19 cellular contexts compared by ENCODE assay signal in the genomic region with DNA sequence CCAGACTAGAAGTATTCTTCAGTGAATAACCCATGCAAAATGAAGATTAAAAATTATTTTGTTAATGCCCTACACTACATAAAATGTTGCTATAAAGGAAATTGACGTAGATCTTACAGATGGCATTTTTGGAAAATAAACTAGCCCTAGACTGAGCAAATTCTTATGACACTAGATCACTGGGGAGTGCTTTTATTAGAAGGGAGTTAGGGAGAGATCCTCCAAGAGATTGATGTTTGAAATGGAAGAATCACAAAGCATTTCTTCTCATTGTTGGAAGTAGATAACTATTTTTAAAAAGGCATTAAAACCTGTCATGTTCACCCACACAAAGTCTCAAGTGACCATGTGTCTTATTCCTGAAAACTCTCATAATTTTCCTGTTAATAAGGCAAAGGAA.
DNase-seq lines count a peak whose midpoint lies in the region; ATAC-seq, FAIRE-seq and TF ChIP-seq lines count a peak whose summit lies in the region.
"Had no signal": no experiment of that assay in that cellular context is flagged by ENCODE, and none has a peak within 500 bp of the region (broad histone marks: within the 10 kb centered on the region; RNA-seq: fewer than 3 reads in every experiment).

No MANE protein-coding gene starts in this region.

- H3K14ac ChIP-seq in neuronal stem cell (ENCODE audit: low read length), result no peak overlapping the region

- no peaks in the 10 kb centered on the region for H3K27me3 ChIP-seq in skeletal muscle satellite cell (ENCODE audit: control insufficient read depth, insufficient read depth, low read length)
- no peaks in the 10 kb centered on the region for H3K27me3 ChIP-seq in neuronal stem cell (ENCODE audit: control insufficient read depth in 3 of 3, insufficient read depth in 3 of 3, low read depth in 1 of 3, low read length in 3 of 3)
- H3K27me3 ChIP-seq: BE2C, colonic mucosa, gastrocnemius medialis, tibial artery had no signal

- H3K4me1 ChIP-seq in skeletal muscle satellite cell (ENCODE audit: control insufficient read depth, insufficient read depth, low read length) (peaks cover 27% of the 10 kb centered on the region), neuronal stem cell (ENCODE audit: control insufficient read depth in 2 of 2, insufficient read depth in 1 of 2, low read depth in 1 of 2, low read length in 2 of 2) (no peaks in the 10 kb centered on the region)
- H3K4me1 ChIP-seq: BE2C, colonic mucosa, gastrocnemius medialis, tibial artery had no signal

- H2BK5ac ChIP-seq in neuronal stem cell (ENCODE audit: low read length), result no peak overlapping the region

- H4K91ac ChIP-seq in neuronal stem cell (ENCODE audit: low read depth, low read length, poor library complexity), result no peak overlapping the region

- no peak overlapping the region for H3K27ac ChIP-seq in neuronal stem cell (replicated peaks; ENCODE audit: low read length)
- H3K27ac ChIP-seq: colonic mucosa, gastrocnemius medialis, RWPE1, tibial artery had no signal

- no peak overlapping the region for H2BK120ac ChIP-seq in neuronal stem cell (ENCODE audit: low read depth, low read length)

- no peak overlapping the region for H3K4ac ChIP-seq in neuronal stem cell (ENCODE audit: low read length)

- peak; percentile 66 for ATAC-seq in SK-N-SH treated with all-trans-retinoic acid at 6 μM for 48 hours
- ATAC-seq: gastrocnemius medialis; HepG2; naive thymus-derived CD8-positive, alpha-beta T cell had no signal

- H3K23ac ChIP-seq in neuronal stem cell (ENCODE audit: low read depth, low read length, poor library complexity), result no peak overlapping the region

- H3K4me2 ChIP-seq in skeletal muscle satellite cell (ENCODE audit: low read length) (peak overlapping the region; percentile 60), neuronal stem cell (ENCODE audit: insufficient read depth, low read length, poor library complexity, severe bottlenecking) (no peak overlapping the region)

- H3K36me3 ChIP-seq in skeletal muscle satellite cell (ENCODE audit: insufficient read depth, low read length) (no peaks in the 10 kb centered on the region), neuronal stem cell (replicated peaks in 1 of 2; ENCODE audit: control insufficient read depth in 2 of 2, insufficient read depth in 2 of 2, low read length in 2 of 2) (no peaks in the 10 kb centered on the region)
- H3K36me3 ChIP-seq: BE2C, colonic mucosa, gastrocnemius medialis, tibial artery had no signal

- FAIRE-seq in urothelium cell line (lab: Jason Lieb, UNC), result no peak
- FAIRE-seq: HepG2 had no signal

- WGBS in neuronal stem cell (ENCODE audit: extremely low coverage in 2 of 2, insufficient read length in 2 of 2, insufficient replicate concordance in 1 of 2), 2 donors, result no CpG with 5 or more reads among the region's 1 CpG

- H3K9me3 ChIP-seq in skeletal muscle satellite cell (replicated peaks; ENCODE audit: low read length) (no peaks in the 10 kb centered on the region), neuronal stem cell (replicated peaks in 1 of 2; ENCODE audit: control insufficient read depth in 2 of 2, insufficient read depth in 1 of 2, low read depth in 1 of 2, low read length in 2 of 2) (no peaks in the 10 kb centered on the region)
- H3K9me3 ChIP-seq: BE2C, colonic mucosa, gastrocnemius medialis, tibial artery had no signal

- no peak overlapping the region for H2AK5ac ChIP-seq in neuronal stem cell (ENCODE audit: low read depth, low read length)

- no peak overlapping the region for H2BK15ac ChIP-seq in neuronal stem cell (ENCODE audit: low read length)

- H4K8ac ChIP-seq in neuronal stem cell (ENCODE audit: low read depth, low read length), result no peak overlapping the region

- H2AFZ ChIP-seq in neuronal stem cell (ENCODE audit: low read length), result no peak overlapping the region

- H2BK12ac ChIP-seq in neuronal stem cell (ENCODE audit: low read length), result no peak overlapping the region

- peak overlapping the region; percentile 60 for H3K9ac ChIP-seq in skeletal muscle satellite cell (ENCODE audit: low read depth, low read length)
- H3K9ac ChIP-seq in neuronal stem cell (ENCODE audit: low read depth, low read length, poor library complexity), result no peak overlapping the region

- no peaks in the 10 kb centered on the region for H3K79me1 ChIP-seq in neuronal stem cell (ENCODE audit: low read depth, low read length)

- peak; percentile 49 for DNase-seq in GM03348 (ENCODE audit: low spot score)
- DNase-seq in fibroblast of pulmonary artery (ENCODE audit: low read depth), result peak; percentile 45
- DNase-seq in NCI-H146 treated with DMSO at 0.1 percent for 48 hours (lab: John Stamatoyannopoulos, UW; ENCODE audit: unreplicated experiment), result no peak
- no peak for DNase-seq in neuronal stem cell (ENCODE audit: low spot score)
- DNase-seq in urothelium cell line (ENCODE audit: low spot score), result no peak
- DNase-seq: activated CD4-positive, CD25-positive, alpha-beta regulatory T cell treated with anti-CD3 and anti-CD28 coated beads, Interleukin-2, amount 50 U/mL, for 72 hours; activated naive CD4-positive, alpha-beta T cell treated with anti-CD3 and anti-CD28 coated beads, Interleukin-2, amount 50 U/mL, for 16 hours; activated T-cell treated with anti-CD3 and anti-CD28 coated beads, Interleukin-2, amount 50 U/mL, for 48 hours; colonic mucosa; gastrocnemius medialis; mesendoderm; naive thymus-derived CD8-positive, alpha-beta T cell; NCI-H524 treated with DMSO at 0.1 percent for 48 hours; tibial artery had no signal

- TF ChIP-seq CTCF in fibroblast of pulmonary artery (IDR thresholded peaks at IDR 0.05; ENCODE audit: low read length, missing control alignments), result no peak

- H3K4me3 ChIP-seq in fibroblast of pulmonary artery (replicated peaks; ENCODE audit: low read depth, low read length) (no peak overlapping the region), skeletal muscle satellite cell (ENCODE audit: low read length) (peak overlapping the region; percentile 40), neuronal stem cell (ENCODE audit: low read length in 2 of 2) (no peak overlapping the region)
- H3K4me3 ChIP-seq: colonic mucosa, gastrocnemius medialis, tibial artery had no signal

- H3K18ac ChIP-seq in neuronal stem cell (ENCODE audit: low read length), result no peak overlapping the region

TF ChIP-seq in SK-N-SH treated with all-trans-retinoic acid at 6 μM for 48 hours, 23 proteins besides CTCF, POLR2A, EP300 and RAD21 (continues in another document):
- TF ChIP-seq TOX (CRISPR knock-in tag; IDR thresholded peaks at IDR 0.05; ENCODE audit: borderline replicate concordance) (no peak), BACH2 (CRISPR knock-in tag; IDR thresholded peaks at IDR 0.05; ENCODE audit: borderline replicate concordance) (no peak), ESRRG (CRISPR knock-in tag; IDR thresholded peaks at IDR 0.05) (no peak), OSR1 (CRISPR knock-in tag; IDR thresholded peaks at IDR 0.05) (no peak), ZC3H10 (CRISPR knock-in tag; IDR thresholded peaks at IDR 0.05) (no peak), PPARA (CRISPR knock-in tag; IDR thresholded peaks at IDR 0.05; ENCODE audit: borderline replicate concordance) (no peak), TCF4 (CRISPR knock-in tag; IDR thresholded peaks at IDR 0.05; ENCODE audit: borderline replicate concordance) (no peak), GLIS3 (CRISPR knock-in tag; IDR thresholded peaks at IDR 0.05) (no peak), SNAI2 (CRISPR knock-in tag; IDR thresholded peaks at IDR 0.05) (no peak), ZNF565 (CRISPR knock-in tag; conservative IDR thresholded peaks at IDR 0.05; ENCODE audit: low read depth) (no peak), ZNF70 (CRISPR knock-in tag; IDR thresholded peaks at IDR 0.05) (no peak), CSDC2 (CRISPR knock-in tag; IDR thresholded peaks at IDR 0.05) (no peak)
- TF ChIP-seq, protein P1, sequence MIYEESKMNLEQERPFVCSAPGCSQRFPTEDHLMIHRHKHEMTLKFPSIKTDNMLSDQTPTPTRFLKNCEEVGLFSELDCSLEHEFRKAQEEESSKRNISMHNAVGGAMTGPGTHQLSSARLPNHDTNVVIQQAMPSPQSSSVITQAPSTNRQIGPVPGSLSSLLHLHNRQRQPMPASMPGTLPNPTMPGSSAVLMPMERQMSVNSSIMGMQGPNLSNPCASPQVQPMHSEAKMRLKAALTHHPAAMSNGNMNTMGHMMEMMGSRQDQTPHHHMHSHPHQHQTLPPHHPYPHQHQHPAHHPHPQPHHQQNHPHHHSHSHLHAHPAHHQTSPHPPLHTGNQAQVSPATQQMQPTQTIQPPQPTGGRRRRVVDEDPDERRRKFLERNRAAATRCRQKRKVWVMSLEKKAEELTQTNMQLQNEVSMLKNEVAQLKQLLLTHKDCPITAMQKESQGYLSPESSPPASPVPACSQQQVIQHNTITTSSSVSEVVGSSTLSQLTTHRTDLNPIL (CRISPR knock-in tag; IDR thresholded peaks at IDR 0.05; ENCODE audit: low read depth), result no peak
- TF ChIP-seq, protein P2, sequence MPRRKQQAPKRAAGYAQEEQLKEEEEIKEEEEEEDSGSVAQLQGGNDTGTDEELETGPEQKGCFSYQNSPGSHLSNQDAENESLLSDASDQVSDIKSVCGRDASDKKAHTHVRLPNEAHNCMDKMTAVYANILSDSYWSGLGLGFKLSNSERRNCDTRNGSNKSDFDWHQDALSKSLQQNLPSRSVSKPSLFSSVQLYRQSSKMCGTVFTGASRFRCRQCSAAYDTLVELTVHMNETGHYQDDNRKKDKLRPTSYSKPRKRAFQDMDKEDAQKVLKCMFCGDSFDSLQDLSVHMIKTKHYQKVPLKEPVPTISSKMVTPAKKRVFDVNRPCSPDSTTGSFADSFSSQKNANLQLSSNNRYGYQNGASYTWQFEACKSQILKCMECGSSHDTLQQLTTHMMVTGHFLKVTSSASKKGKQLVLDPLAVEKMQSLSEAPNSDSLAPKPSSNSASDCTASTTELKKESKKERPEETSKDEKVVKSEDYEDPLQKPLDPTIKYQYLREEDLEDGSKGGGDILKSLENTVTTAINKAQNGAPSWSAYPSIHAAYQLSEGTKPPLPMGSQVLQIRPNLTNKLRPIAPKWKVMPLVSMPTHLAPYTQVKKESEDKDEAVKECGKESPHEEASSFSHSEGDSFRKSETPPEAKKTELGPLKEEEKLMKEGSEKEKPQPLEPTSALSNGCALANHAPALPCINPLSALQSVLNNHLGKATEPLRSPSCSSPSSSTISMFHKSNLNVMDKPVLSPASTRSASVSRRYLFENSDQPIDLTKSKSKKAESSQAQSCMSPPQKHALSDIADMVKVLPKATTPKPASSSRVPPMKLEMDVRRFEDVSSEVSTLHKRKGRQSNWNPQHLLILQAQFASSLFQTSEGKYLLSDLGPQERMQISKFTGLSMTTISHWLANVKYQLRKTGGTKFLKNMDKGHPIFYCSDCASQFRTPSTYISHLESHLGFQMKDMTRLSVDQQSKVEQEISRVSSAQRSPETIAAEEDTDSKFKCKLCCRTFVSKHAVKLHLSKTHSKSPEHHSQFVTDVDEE (CRISPR knock-in tag; IDR thresholded peaks at IDR 0.05), result no peak

Comparison
In these comparisons a context has a peak if more than half of its experiments do, and no peak if none do; other contexts are left out.
1. DNase-seq: peak in GM03348 (single experiment) and fibroblast of pulmonary artery (single experiment); none in NCI-H146 treated with DMSO at 0.1 percent for 48 hours (single experiment), neuronal stem cell (single experiment) and urothelium cell line (single experiment).